29 cellular contexts compared by ENCODE assay signal in genomic region chr10:36126076-36126475, GRCh38.
"Had no signal": no experiment of that assay in that cellular context is flagged by ENCODE, and none has a peak within 500 bp of the region (broad histone marks: within the 10 kb centered on the region; RNA-seq: fewer than 3 reads in every experiment).

No MANE protein-coding gene starts in this region.

- ATAC-seq: heart right ventricle; mucosa of descending colon; natural killer cell treated with Interleukin-12 subunit alpha and Interleukin-12 subunit beta and Interleukin-15 and Interleukin-18, amount 100 ng/mL, for 72 hours; sciatic nerve; stimulated activated naive CD8-positive, alpha-beta T cell treated with anti-CD3 and anti-CD28 coated beads, Interleukin-15, amount 100 ng/mL, for 72 hours had no signal

- DNase-seq: dorsolateral prefrontal cortex; effector CD8-positive, alpha-beta T cell; endodermal cell; foreskin melanocyte; glutamatergic neuron; heart right ventricle; hippocampal formation; islet precursor cell; kidney glomerular epithelial cell; mesenchymal stem cell; mucosa of descending colon; naive B cell; stimulated activated CD4-positive, alpha-beta T cell treated with anti-CD3 and anti-CD28 coated beads, Interleukin-12 subunit alpha, Interleukin-12 subunit beta, amount 100 ng/mL, for 4 hours; stimulated activated CD4-positive, alpha-beta T cell treated with anti-CD3 and anti-CD28 coated beads, Interleukin-1b, Interleukin-23, amount 100 ng/mL, for 48 hours; stimulated activated CD4-positive, alpha-beta T cell treated with anti-CD3 and anti-CD28 coated beads, Interleukin-4, amount 100 ng/mL, for 1 hour; stimulated activated CD8-positive, alpha-beta memory T cell treated with anti-CD3 and anti-CD28 coated beads, Interleukin-4, amount 100 ng/mL, for 48 hours; stimulated activated naive CD4-positive, alpha-beta T cell; stimulated activated naive CD8-positive, alpha-beta T cell treated with anti-CD3 and anti-CD28 coated beads, Interleukin-15, amount 100 ng/mL, for 72 hours; thyroid gland; trophoblast cell had no signal

- H3K4me3 ChIP-seq: dorsolateral prefrontal cortex, esophagus muscularis mucosa, heart right ventricle, lung, mucosa of descending colon, right atrium auricular region, smooth muscle cell, thyroid gland, vagina had no signal

- H3K27me3 ChIP-seq: dorsolateral prefrontal cortex, esophagus muscularis mucosa, heart right ventricle, neutrophil, right atrium auricular region, thyroid gland, vagina had no signal

- H3K4me1 ChIP-seq: esophagus muscularis mucosa, heart right ventricle, parathyroid adenoma, right atrium auricular region, thyroid gland, vagina had no signal

- H3K9me3 ChIP-seq: esophagus muscularis mucosa, heart right ventricle, mucosa of descending colon, neutrophil, right atrium auricular region, thyroid gland, vagina had no signal

- H3K27ac ChIP-seq: dorsolateral prefrontal cortex, esophagus muscularis mucosa, heart right ventricle, neutrophil, parathyroid adenoma, right atrium auricular region, thyroid gland, vagina had no signal

- H3K36me3 ChIP-seq: esophagus muscularis mucosa, heart right ventricle, neutrophil, right atrium auricular region, thyroid gland, vagina had no signal
